9 cellular contexts compared by ENCODE assay signal in the genomic region with DNA sequence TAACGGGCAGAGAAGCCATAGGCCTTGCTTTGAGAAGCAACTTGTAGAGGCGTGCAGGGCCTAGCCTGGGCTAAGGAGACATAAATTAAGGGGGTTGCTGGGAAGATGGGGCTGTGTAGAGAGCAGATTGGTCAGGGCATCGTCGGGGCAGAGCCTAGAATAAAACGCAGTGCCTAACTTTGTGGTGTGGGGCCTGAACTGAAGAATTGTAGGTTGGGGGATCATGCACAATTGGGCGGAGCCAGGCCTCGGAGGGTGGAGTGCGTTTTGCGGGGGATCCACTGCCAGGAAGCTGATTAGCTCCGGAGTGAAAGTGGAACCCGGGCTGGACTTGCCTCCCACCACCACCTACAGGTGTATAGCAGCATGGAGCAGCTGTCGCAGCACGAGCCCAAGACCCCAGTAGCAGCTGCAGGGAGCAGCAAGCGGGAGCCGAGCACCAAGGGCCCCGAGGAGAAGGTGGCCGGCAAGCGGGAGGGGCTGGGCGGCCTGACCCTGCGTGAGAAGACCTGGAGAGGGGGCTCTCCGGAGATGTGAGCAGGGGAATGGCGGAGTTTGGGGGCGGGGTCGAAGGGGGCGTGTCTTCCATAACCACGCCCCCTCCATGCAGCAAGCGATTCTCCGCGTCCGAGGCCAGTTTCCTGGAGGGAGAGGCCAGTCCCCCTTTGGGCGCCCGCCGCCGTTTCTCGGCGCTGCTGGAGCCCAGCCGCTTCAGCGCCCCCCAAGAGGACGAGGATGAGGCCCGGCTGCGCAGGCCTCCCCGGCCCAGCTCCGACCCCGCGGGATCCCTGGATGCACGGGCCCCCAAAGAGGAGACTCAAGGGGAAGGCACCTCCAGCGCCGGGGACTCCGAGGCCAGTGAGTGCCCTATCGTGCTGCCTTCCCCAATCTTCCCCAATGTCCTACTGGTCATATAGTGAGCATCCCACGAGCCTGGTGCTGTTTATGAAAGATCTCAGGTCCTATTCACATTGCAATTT. TPM values are rescaled to one million over a fixed set of nuclear protein-coding genes. Genes with fewer than 3 reads are reported as not detected.
A peak's percentile ranks its signal among the peaks of the same experiment; 100 is the strongest.
DNase-seq lines count a peak whose midpoint lies in the region; ATAC-seq and TF ChIP-seq lines count a peak whose summit lies in the region.
"Had no signal": no experiment of that assay in that cellular context is flagged by ENCODE, and none has a peak within 500 bp of the region (broad histone marks: within the 10 kb centered on the region; RNA-seq: fewer than 3 reads in every experiment).

No MANE protein-coding gene starts in this region.

- peak overlapping the region; percentile 49 for H3K4me3 ChIP-seq in ACC112 (ENCODE audit: low read depth, low read length)
- no peak overlapping the region for H3K4me3 ChIP-seq in SU-DHL-6 (ENCODE audit: insufficient read depth, low read length, poor library complexity, severe bottlenecking)
- peak overlapping the region; percentile 30 for H3K4me3 ChIP-seq in astrocyte of the cerebellum (ENCODE audit: low read depth, low read length)
- H3K4me3 ChIP-seq in iPS-20b (ENCODE audit: low read length): peak overlapping the region; percentile 68
- H3K4me3 ChIP-seq in MG63: no peak overlapping the region
- H3K4me3 ChIP-seq: lung had no signal

- no peak overlapping the region for H3K9ac ChIP-seq in SU-DHL-6 (ENCODE audit: low read length)
- H3K9ac ChIP-seq in iPS-20b (ENCODE audit: low read depth, low read length): peak overlapping the region; percentile 71; the same call in 1 of the 2 replicates

- peak overlapping the region; percentile 38 for H2AFZ ChIP-seq in ACC112 (ENCODE audit: low read length, unreplicated experiment)
- no peak overlapping the region for H2AFZ ChIP-seq in SU-DHL-6 (ENCODE audit: low read depth, low read length, severe bottlenecking)

- H3K4me1 ChIP-seq in ACC112 (ENCODE audit: control insufficient read depth, insufficient read depth, low read length, unreplicated experiment) (no peaks in the 10 kb centered on the region), iPS-20b (ENCODE audit: insufficient read depth, low read length) (peaks cover 10% of the 10 kb centered on the region)

- H3K9me3 ChIP-seq in SU-DHL-6 (ENCODE audit: insufficient read depth, low read length): no peaks in the 10 kb centered on the region
- no peaks in the 10 kb centered on the region for H3K9me3 ChIP-seq in iPS-20b (ENCODE audit: insufficient read depth, low read depth, low read length)
- H3K9me3 ChIP-seq in MG63: peaks cover 2% of the 10 kb centered on the region; the same call in 1 of the 2 replicates

- H3K36me3 ChIP-seq in ACC112 (ENCODE audit: insufficient read depth, low read length) (no peaks in the 10 kb centered on the region), SU-DHL-6 (ENCODE audit: low read length) (no peaks in the 10 kb centered on the region), iPS-20b (ENCODE audit: insufficient read depth, low read depth, low read length) (peaks cover 4% of the 10 kb centered on the region), MG63 (no peaks in the 10 kb centered on the region)

- H3K27me3 ChIP-seq in ACC112 (ENCODE audit: insufficient read depth, low read length): 0 out of 2 replicates have a peak, but pooled peaks cover 2% of the 10 kb centered on the region
- no peaks in the 10 kb centered on the region for H3K27me3 ChIP-seq in SU-DHL-6 (ENCODE audit: low read length)
- H3K27me3 ChIP-seq in iPS-20b (ENCODE audit: insufficient read depth, low read length): no peaks in the 10 kb centered on the region; the same call in 1 of the 2 replicates
- peaks cover 4% of the 10 kb centered on the region; the same call in 1 of the 2 replicates for H3K27me3 ChIP-seq in MG63

- no peak for TF ChIP-seq CTCF in SU-DHL-6 (IDR thresholded peaks at IDR 0.05; ENCODE audit: insufficient read depth, low read length, poor library complexity, severe bottlenecking)
- no peak for TF ChIP-seq CTCF in astrocyte of the cerebellum (IDR thresholded peaks at IDR 0.05; ENCODE audit: low read depth, low read length, missing control alignments)

- H3K9me2 ChIP-seq in SU-DHL-6 (replicated peaks; ENCODE audit: insufficient read depth, low read length): no peaks in the 10 kb centered on the region

- in situ Hi-C loops in astrocyte of the cerebellum (cut with HindIII; ENCODE audit: low sequenced_read_pairs): no loop called here

- no peak overlapping the region for H3K27ac ChIP-seq in ACC112 (ENCODE audit: low read depth, low read length)
- no peak overlapping the region for H3K27ac ChIP-seq in SU-DHL-6 (ENCODE audit: low read depth, low read length)
- H3K27ac ChIP-seq in iPS-20b (ENCODE audit: low read length): no peak overlapping the region

- peaks cover 5% of the 10 kb centered on the region; the same call in 1 of the 2 replicates for H3F3A ChIP-seq in SU-DHL-6 (ENCODE audit: insufficient read depth)

- no peaks in the 10 kb centered on the region for H3K79me2 ChIP-seq in ACC112 (ENCODE audit: control insufficient read depth, insufficient read depth, low read length, unreplicated experiment)
- H3K79me2 ChIP-seq in SU-DHL-6 (ENCODE audit: insufficient read depth, low read length): no peaks in the 10 kb centered on the region

- H3K4me2 ChIP-seq in SU-DHL-6 (ENCODE audit: low read depth, low read length, poor library complexity, severe bottlenecking): peak overlapping the region; percentile 13

- ATAC-seq in GM19397 (IDR thresholded peaks at IDR 0.05; ENCODE audit: unreplicated experiment): peak; percentile 62
- no peak for ATAC-seq in HG03469 (IDR thresholded peaks at IDR 0.05; ENCODE audit: unreplicated experiment)

- no peaks in the 10 kb centered on the region for H4K20me1 ChIP-seq in SU-DHL-6 (ENCODE audit: low read depth, low read length)

- DNase-seq in astrocyte of the cerebellum (ENCODE audit: low read depth): no peak
- peak; percentile 56 to 60 for DNase-seq in stimulated activated CD4-positive, alpha-beta T cell treated with anti-CD3 and anti-CD28 coated beads, Interleukin-15, amount 100 ng/mL, for 48 hours (ENCODE audit: low read depth in 2 of 2)
- DNase-seq in MG63: no peak

RNA-seq across cellular contexts. Expression of gene DNASE2, which starts 13.8 kb away (rescaled TPM):
- total RNA-seq in MG63 (2014; rRNA removed; shearing (Covaris generic); ENCODE audit: low replicate concordance): 23.1 and 38.1 TPM in 2 replicates

RNA-seq across cellular contexts. Expression of gene KLF1, which starts 19.6 kb away (rescaled TPM):
- total RNA-seq in MG63 (2014; rRNA removed; shearing (Covaris generic); ENCODE audit: low replicate concordance): not detected in 2 replicates

RNA-seq across cellular contexts. Expression of gene GCDH, which starts 23.6 kb away (rescaled TPM):
- total RNA-seq in MG63 (2014; rRNA removed; shearing (Covaris generic); ENCODE audit: low replicate concordance): 44.1 and 86.8 TPM in 2 replicates

RNA-seq across cellular contexts. Expression of gene MAST1, which starts 29.1 kb away (rescaled TPM):
- 3.4 and 9.8 TPM in 2 replicates for total RNA-seq in MG63 (2014; rRNA removed; shearing (Covaris generic); ENCODE audit: low replicate concordance)

RNA-seq across cellular contexts. Expression of gene RTBDN, which starts 33.0 kb away (rescaled TPM):
- 0.95 TPM in 1 of 2 replicates, not detected in the other for total RNA-seq in MG63 (2014; rRNA removed; shearing (Covaris generic); ENCODE audit: low replicate concordance)
- total RNA-seq: lung had no signal

Comparison
In these comparisons a context has a peak if more than half of its experiments do, and no peak if none do; other contexts are left out.
1. H3K4me3 ChIP-seq: peak in ACC112 (single experiment), astrocyte of the cerebellum (single experiment) and iPS-20b (single experiment); none in SU-DHL-6 (single experiment) and MG63 (single experiment).
2. DNase-seq: peak in stimulated activated CD4-positive, alpha-beta T cell treated with anti-CD3 and anti-CD28 coated beads, Interleukin-15, amount 100 ng/mL, for 48 hours (2 of 2); none in astrocyte of the cerebellum (single experiment) and MG63 (single experiment).